Comparison of ENCODE assay signal across 34 cellular contexts in genomic region chr7:155578016-155578415, GRCh38. TPM values are rescaled to one million over a fixed set of nuclear protein-coding genes. Genes with fewer than 3 reads are reported as not detected.
"Had no signal": no experiment of that assay in that cellular context is flagged by ENCODE, and none has a peak within 500 bp of the region (broad histone marks: within the 10 kb centered on the region; RNA-seq: fewer than 3 reads in every experiment).

No MANE protein-coding gene starts in this region.

- H3K4me3 ChIP-seq: ascending aorta, cardiac muscle cell, K562, Peyer's patch had no signal

- ATAC-seq: activated T-cell treated with anti-CD3 and anti-CD28 coated beads, Interleukin-2, amount 50 U/mL, for 4 hours; PC-3 had no signal

- H3K36me3 ChIP-seq: ascending aorta, cardiac muscle cell, Peyer's patch had no signal

- H3K4me1 ChIP-seq: ascending aorta, Peyer's patch had no signal

- DNase-seq: activated B cell treated with CpG ODN at 0.5 μM for 24 hours; activated CD4-positive, alpha-beta memory T cell treated with anti-CD3 and anti-CD28 coated beads for 36 hours; activated CD4-positive, alpha-beta T cell treated with anti-CD3 and anti-CD28 coated beads for 4 hours; activated CD4-positive, alpha-beta T cell treated with anti-CD3 and anti-CD28 coated beads, Interleukin-2, amount 50 U/mL, for 1 hour; activated CD4-positive, CD25-positive, alpha-beta regulatory T cell treated with anti-CD3 and anti-CD28 coated beads, Interleukin-2, amount 50 U/mL, for 72 hours; activated CD8-positive, alpha-beta memory T cell treated with anti-CD3 and anti-CD28 coated beads, Interleukin-2, amount 50 U/mL, for 4 hours; activated naive CD4-positive, alpha-beta T cell; activated naive CD4-positive, alpha-beta T cell treated with anti-CD3 and anti-CD28 coated beads, Interleukin-2, amount 50 U/mL, for 16 hours; activated naive CD8-positive, alpha-beta T cell treated with anti-CD3 and anti-CD28 coated beads for 36 hours; activated T-cell treated with anti-CD3 and anti-CD28 coated beads for 4 hours; activated T-cell treated with anti-CD3 and anti-CD28 coated beads, Interleukin-2, amount 50 U/mL, for 4 hours; amniotic stem cell; IMR-90; NCI-H1105; NCI-H1417 treated with DMSO at 0.1 percent for 48 hours; NCI-H187 treated with DMSO at 0.1 percent for 48 hours; NCI-H2081; NCI-H226; NCI-H446 treated with DMSO at 0.1 percent for 48 hours; NCI-H524; NK-92 treated with Interleukin-12 subunit alpha and Interleukin-12 subunit beta, amount 100 ng/mL, for 24 hours; PC-3; RPMI8226; SW 1271; T-helper 1 cell; T-helper 2 cell; T-helper 9 cell had no signal

- H3K9me3 ChIP-seq: ascending aorta, Peyer's patch had no signal

- H3K27me3 ChIP-seq: ascending aorta, Peyer's patch had no signal

- H3K27ac ChIP-seq: ascending aorta, cardiac muscle cell, Peyer's patch, VCaP had no signal

RNA-seq across cellular contexts. Expression of gene CNPY1, which starts 31.7 kb away (rescaled TPM):
- total RNA-seq: activated B cell treated with CpG ODN at 0.5 μM for 24 hours; activated CD4-positive, alpha-beta memory T cell treated with anti-CD3 and anti-CD28 coated beads for 36 hours; activated naive CD8-positive, alpha-beta T cell treated with anti-CD3 and anti-CD28 coated beads for 36 hours; activated T-cell treated with anti-CD3 and anti-CD28 coated beads, Interleukin-2, amount 50 U/mL, for 4 hours; activated T-helper 1 cell treated with anti-CD3 and anti-CD28 coated beads, Interleukin-12 subunit alpha, Interleukin-12 subunit beta, Interleukin-2, Interleukin-4 antibody, amounts not matched to agents 30 ng/mL and 10 ng/mL and 1 ng/mL, durations not matched to agents 14 hours and 24 hours and 36 hours; ascending aorta; IMR-90; K562; M059J; PC-3 had no signal
